ENCODE assay signal across 29 cellular contexts in genomic region chr11:113132001-113132400, GRCh38.
DNase-seq lines count a peak whose midpoint lies in the region; ATAC-seq and TF ChIP-seq lines count a peak whose summit lies in the region.
"Had no signal": no experiment of that assay in that cellular context is flagged by ENCODE, and none has a peak within 500 bp of the region (broad histone marks: within the 10 kb centered on the region; RNA-seq: fewer than 3 reads in every experiment).

No MANE protein-coding gene starts in this region.

- no peak for TF ChIP-seq POLR2A in ovary (IDR thresholded peaks at IDR 0.05)
- TF ChIP-seq POLR2A in testis (IDR thresholded peaks at IDR 0.05): no peak
- TF ChIP-seq POLR2A in lower leg skin (IDR thresholded peaks at IDR 0.05): no peak

- peaks cover 8% of the 10 kb centered on the region for H3K4me1 ChIP-seq in hepatocyte (ENCODE audit: insufficient read depth)
- peaks cover 22% of the 10 kb centered on the region for H3K4me1 ChIP-seq in ovary (ENCODE audit: insufficient read depth)
- peaks cover 25% of the 10 kb centered on the region for H3K4me1 ChIP-seq in testis

- no peaks in the 10 kb centered on the region for H3K9me2 ChIP-seq in hepatocyte (replicated peaks; ENCODE audit: insufficient read depth)

- H3K9me3 ChIP-seq in hepatocyte (ENCODE audit: low read depth) (no peaks in the 10 kb centered on the region), ovary (no peaks in the 10 kb centered on the region), testis (no peaks in the 10 kb centered on the region)

- no peaks in the 10 kb centered on the region for H3K9me3 Mint-ChIP-seq in stimulated activated memory B cell treated with anti-CD40 and anti-IgM and Interleukin-4, amounts not matched to agents 10 μg/mL and 1 μg/mL and 100 μg/mL, for 72 hours
- H3K9me3 Mint-ChIP-seq: CD8-positive, alpha-beta memory T cell had no signal

- peaks cover 14% of the 10 kb centered on the region for H3K27me3 Mint-ChIP-seq in stimulated activated memory B cell treated with anti-CD40 and anti-IgM and Interleukin-4, amounts not matched to agents 10 μg/mL and 1 μg/mL and 100 μg/mL, for 72 hours

- H3K4me3 ChIP-seq in hepatocyte: no peak overlapping the region
- no peak overlapping the region for H3K4me3 ChIP-seq in ovary
- no peak overlapping the region for H3K4me3 ChIP-seq in testis
- H3K4me3 ChIP-seq in lower leg skin (ENCODE audit: low read depth, poor library complexity, severe bottlenecking): no peak overlapping the region

- no peaks in the 10 kb centered on the region for H3K4me1 Mint-ChIP-seq in stimulated activated memory B cell treated with anti-CD40 and anti-IgM and Interleukin-4, amounts not matched to agents 10 μg/mL and 1 μg/mL and 100 μg/mL, for 72 hours
- H3K4me1 Mint-ChIP-seq: CD14-positive monocyte; CD8-positive, alpha-beta memory T cell had no signal

- H3K27me3 ChIP-seq in hepatocyte: no peaks in the 10 kb centered on the region
- no peaks in the 10 kb centered on the region for H3K27me3 ChIP-seq in ovary
- H3K27me3 ChIP-seq in testis: no peaks in the 10 kb centered on the region
- H3K27me3 ChIP-seq: BE2C had no signal

- H3K27ac ChIP-seq in hepatocyte: no peak overlapping the region
- H3K27ac ChIP-seq in ovary: peak overlapping the region; percentile 31 to 56
- H3K27ac ChIP-seq in testis: peak overlapping the region; percentile 59 to 86
- H3K27ac ChIP-seq: KMS-11, RWPE1 had no signal

- TF ChIP-seq CTCF in hepatocyte (IDR thresholded peaks at IDR 0.05; ENCODE audit: poor library complexity) (no peak), ovary (IDR thresholded peaks at IDR 0.05) (no peak), testis (IDR thresholded peaks at IDR 0.05) (no peak), lower leg skin (IDR thresholded peaks at IDR 0.05) (no peak)

- H3K79me2 ChIP-seq in hepatocyte: no peaks in the 10 kb centered on the region

- no peak overlapping the region for H3K27ac Mint-ChIP-seq in stimulated activated memory B cell treated with anti-CD40 and anti-IgM and Interleukin-4, amounts not matched to agents 10 μg/mL and 1 μg/mL and 100 μg/mL, for 72 hours
- H3K27ac Mint-ChIP-seq: CD14-positive monocyte; CD8-positive, alpha-beta memory T cell had no signal

- ATAC-seq in left ventricle myocardium superior (peak; percentile 33), Right ventricle myocardium superior (ENCODE audit: poor library complexity) (no peak)
- no peak for ATAC-seq in stimulated activated memory B cell treated with anti-CD40 and anti-IgM and Interleukin-4, amounts not matched to agents 10 μg/mL and 1 μg/mL and 100 μg/mL, for 72 hours
- ATAC-seq: HCT116, Panc1 had no signal

- no peaks in the 10 kb centered on the region for H3K36me3 Mint-ChIP-seq in stimulated activated memory B cell treated with anti-CD40 and anti-IgM and Interleukin-4, amounts not matched to agents 10 μg/mL and 1 μg/mL and 100 μg/mL, for 72 hours
- H3K36me3 Mint-ChIP-seq: CD14-positive monocyte; CD8-positive, alpha-beta memory T cell had no signal

- TF ChIP-seq EP300 in ovary (IDR thresholded peaks at IDR 0.05): no peak

- 39% methylated on average over 3 of the region's 3 CpGs for WGBS in hepatocyte (ENCODE audit: low lambda C conversion rate, missing lambda C conversion rate)
- WGBS in ovary, 3 donors: 30 to 40% (median 33%) methylated on average over 3 of the region's 3 CpGs
- WGBS in testis, 2 donors: 48 to 54% methylated on average over 3 of the region's 3 CpGs
- 84 to 85% methylated on average over 3 of the region's 3 CpGs for WGBS in lower leg skin, 2 donors

- H2AFZ ChIP-seq in hepatocyte: no peak overlapping the region

- no peak for DNase-seq in left ventricle myocardium superior
- no peak for DNase-seq in Right ventricle myocardium superior
- peak; percentile 14 for DNase-seq in hepatocyte (ENCODE audit: low spot score)
- peak; percentile 44 to 73 (median 48) for DNase-seq in ovary
- peak; percentile 47 for DNase-seq in testis
- DNase-seq in lower leg skin (ENCODE audit: low spot score in 2 of 2): no peak
- DNase-seq in NCI-H146 treated with DMSO at 0.1 percent for 48 hours (lab: John Stamatoyannopoulos, UW; ENCODE audit: unreplicated experiment): no peak
- DNase-seq: 8988T; ACHN; CD8-positive, alpha-beta memory T cell; DMS 273 treated with DMSO at 0.1 percent for 48 hours; DMS79; GDM1; IMR-90; NCI-H1092; NCI-H1417 treated with DMSO at 0.1 percent for 48 hours; NCI-H187; NCI-H2081 treated with DMSO at 0.1 percent for 48 hours; NCI-H2171; NCI-H226; NCI-H510A; SHP77 treated with DMSO at 0.1 percent for 48 hours had no signal

- H4K20me1 ChIP-seq in hepatocyte (ENCODE audit: insufficient read depth, poor library complexity, severe bottlenecking): no peaks in the 10 kb centered on the region

- H3K4me3 Mint-ChIP-seq in stimulated activated memory B cell treated with anti-CD40 and anti-IgM and Interleukin-4, amounts not matched to agents 10 μg/mL and 1 μg/mL and 100 μg/mL, for 72 hours: no peak overlapping the region
- H3K4me3 Mint-ChIP-seq: CD14-positive monocyte; CD8-positive, alpha-beta memory T cell had no signal

- H3K36me3 ChIP-seq in hepatocyte (replicated peaks; ENCODE audit: insufficient read depth, low read depth): no peaks in the 10 kb centered on the region
- H3K36me3 ChIP-seq in ovary: no peaks in the 10 kb centered on the region
- no peaks in the 10 kb centered on the region for H3K36me3 ChIP-seq in testis (ENCODE audit: low read depth, missing control alignments)

- H3K4me2 ChIP-seq in hepatocyte: no peak overlapping the region
- H3K4me2 ChIP-seq: KMS-11 had no signal

- intact Hi-C loops in left ventricle myocardium superior (cut with micrococcal nuclease) (loop anchor here (10.0 kb wide), 1 partner anchor 123 kb away; no protein-coding TSS in a partner anchor), Right ventricle myocardium superior (cut with DNase I) (no loop called here), ovary (cut with DNase I) (no loop called here), testis (cut with DNase I; ENCODE audit: low total_unique reads) (no loop called here), lower leg skin (cut with DNase I; ENCODE audit: low total_unique reads) (no loop called here)

Comparison
In these comparisons a context has a peak if more than half of its experiments do, and no peak if none do; other contexts are left out.
1. DNase-seq: peak in hepatocyte (single experiment), ovary (5 of 5) and testis (single experiment); none in left ventricle myocardium superior (single experiment), Right ventricle myocardium superior (single experiment), lower leg skin (0 of 2) and NCI-H146 treated with DMSO at 0.1 percent for 48 hours (single experiment).